ENCODE assay signal across 14 cellular contexts in genomic region chr1:229093546-229094336, GRCh38.
A peak's percentile ranks its signal among the peaks of the same experiment; 100 is the strongest.
DNase-seq lines count a peak whose midpoint lies in the region; ATAC-seq and TF ChIP-seq lines count a peak whose summit lies in the region.
"Had no signal": no experiment of that assay in that cellular context is flagged by ENCODE, and none has a peak within 500 bp of the region (broad histone marks: within the 10 kb centered on the region; RNA-seq: fewer than 3 reads in every experiment).

No MANE protein-coding gene starts in this region.

- no peak overlapping the region for H3K4me2 ChIP-seq in neural progenitor cell

- H3K27ac Mint-ChIP-seq in neural progenitor cell = peak overlapping the region; percentile 17
- H3K27ac Mint-ChIP-seq: activated CD4-positive, alpha-beta T cell treated with anti-CD3 and anti-CD28 coated beads, Interleukin-2, amount 10 ng/mL, durations not matched to agents 24 days and 14 days; activated naive CD4-positive, alpha-beta T cell treated with anti-CD3 and anti-CD28 coated beads, Interleukin-2, amount 50 U/mL, for 24 hours had no signal

- H3K27me3 ChIP-seq in neural progenitor cell = no peaks in the 10 kb centered on the region
- H3K27me3 ChIP-seq: tibial nerve had no signal

- H2AFZ ChIP-seq in neural progenitor cell (replicated peaks) = no peak overlapping the region

- DNase-seq in DMS153 treated with DMSO at 0.1 percent for 48 hours (lab: John Stamatoyannopoulos, UW; ENCODE audit: unreplicated experiment) (peak; percentile 63), NCI-H2196 treated with DMSO at 0.1 percent for 48 hours (lab: John Stamatoyannopoulos, UW; ENCODE audit: unreplicated experiment) (peak; percentile 43), epithelial cell of esophagus (ENCODE audit: low read depth) (peak; percentile 78), neural progenitor cell (ENCODE audit: low spot score) (no peak), 8988T (no peak)
- DNase-seq: activated CD4-positive, alpha-beta T cell treated with anti-CD3 and anti-CD28 coated beads, Interleukin-2, amount 10 ng/mL, durations not matched to agents 24 days and 14 days; effector CD8-positive, alpha-beta T cell; hypothalamus; NCI-H2171 treated with DMSO at 0.1 percent for 48 hours had no signal

- H3K36me3 Mint-ChIP-seq in neural progenitor cell = no peaks in the 10 kb centered on the region
- H3K36me3 Mint-ChIP-seq: activated naive CD4-positive, alpha-beta T cell treated with anti-CD3 and anti-CD28 coated beads, Interleukin-2, amount 50 U/mL, for 24 hours had no signal

- no peaks in the 10 kb centered on the region for H4K20me1 ChIP-seq in neural progenitor cell (ENCODE audit: low read depth)

- H3K27me3 Mint-ChIP-seq in neural progenitor cell (ENCODE audit: insufficient read depth, low read depth) = peaks cover 10% of the 10 kb centered on the region
- H3K27me3 Mint-ChIP-seq: activated naive CD4-positive, alpha-beta T cell treated with anti-CD3 and anti-CD28 coated beads, Interleukin-2, amount 50 U/mL, for 24 hours had no signal

- peaks cover 30% of the 10 kb centered on the region for H3K4me1 ChIP-seq in neural progenitor cell

- H3K9ac ChIP-seq in neural progenitor cell = no peak overlapping the region

- no peak for TF ChIP-seq CTCF in epithelial cell of esophagus (IDR thresholded peaks at IDR 0.05; ENCODE audit: insufficient read depth, low read depth, low read length, missing control alignments)
- no peak for TF ChIP-seq CTCF in neural progenitor cell (IDR thresholded peaks at IDR 0.05)

- H3F3A ChIP-seq in neural progenitor cell (ENCODE audit: low read depth) = peaks cover 17% of the 10 kb centered on the region

- no peaks in the 10 kb centered on the region for H3K79me2 ChIP-seq in neural progenitor cell (ENCODE audit: low read depth)

- peaks cover 11% of the 10 kb centered on the region for H3K9me3 Mint-ChIP-seq in neural progenitor cell
- H3K9me3 Mint-ChIP-seq: activated CD4-positive, alpha-beta T cell treated with anti-CD3 and anti-CD28 coated beads, Interleukin-2, amount 10 ng/mL, durations not matched to agents 24 days and 14 days; activated naive CD4-positive, alpha-beta T cell treated with anti-CD3 and anti-CD28 coated beads, Interleukin-2, amount 50 U/mL, for 24 hours had no signal

- H3K4me1 Mint-ChIP-seq in neural progenitor cell = peaks cover 36% of the 10 kb centered on the region

- ATAC-seq in GM18858 (IDR thresholded peaks at IDR 0.05; ENCODE audit: unreplicated experiment) = no peak
- no peak for ATAC-seq in GM19452 (IDR thresholded peaks at IDR 0.05; ENCODE audit: unreplicated experiment)
- ATAC-seq in HG03521 (IDR thresholded peaks at IDR 0.05; ENCODE audit: unreplicated experiment) = no peak

- H3K9me3 ChIP-seq in neural progenitor cell (ENCODE audit: low read depth) = peaks cover 4% of the 10 kb centered on the region
- H3K9me3 ChIP-seq: tibial nerve had no signal

- no peak overlapping the region for H3K4me3 Mint-ChIP-seq in neural progenitor cell
- H3K4me3 Mint-ChIP-seq: activated CD4-positive, alpha-beta T cell treated with anti-CD3 and anti-CD28 coated beads, Interleukin-2, amount 10 ng/mL, durations not matched to agents 24 days and 14 days; activated naive CD4-positive, alpha-beta T cell treated with anti-CD3 and anti-CD28 coated beads, Interleukin-2, amount 50 U/mL, for 24 hours had no signal

- H3K4me3 ChIP-seq in epithelial cell of esophagus (ENCODE audit: low read length) (no peak overlapping the region), neural progenitor cell (no peak overlapping the region)
- H3K4me3 ChIP-seq: tibial nerve had no signal

- no peaks in the 10 kb centered on the region for H3K36me3 ChIP-seq in neural progenitor cell
- H3K36me3 ChIP-seq: tibial nerve had no signal

- H3K27ac ChIP-seq in neural progenitor cell = no peak overlapping the region

Comparison
In these comparisons a context has a peak if more than half of its experiments do, and no peak if none do; other contexts are left out.
1. DNase-seq: peak in DMS153 treated with DMSO at 0.1 percent for 48 hours (single experiment), NCI-H2196 treated with DMSO at 0.1 percent for 48 hours (single experiment) and epithelial cell of esophagus (single experiment); none in neural progenitor cell (single experiment) and 8988T (single experiment).